1 cellular context compared by ENCODE assay signal in the genomic region with DNA sequence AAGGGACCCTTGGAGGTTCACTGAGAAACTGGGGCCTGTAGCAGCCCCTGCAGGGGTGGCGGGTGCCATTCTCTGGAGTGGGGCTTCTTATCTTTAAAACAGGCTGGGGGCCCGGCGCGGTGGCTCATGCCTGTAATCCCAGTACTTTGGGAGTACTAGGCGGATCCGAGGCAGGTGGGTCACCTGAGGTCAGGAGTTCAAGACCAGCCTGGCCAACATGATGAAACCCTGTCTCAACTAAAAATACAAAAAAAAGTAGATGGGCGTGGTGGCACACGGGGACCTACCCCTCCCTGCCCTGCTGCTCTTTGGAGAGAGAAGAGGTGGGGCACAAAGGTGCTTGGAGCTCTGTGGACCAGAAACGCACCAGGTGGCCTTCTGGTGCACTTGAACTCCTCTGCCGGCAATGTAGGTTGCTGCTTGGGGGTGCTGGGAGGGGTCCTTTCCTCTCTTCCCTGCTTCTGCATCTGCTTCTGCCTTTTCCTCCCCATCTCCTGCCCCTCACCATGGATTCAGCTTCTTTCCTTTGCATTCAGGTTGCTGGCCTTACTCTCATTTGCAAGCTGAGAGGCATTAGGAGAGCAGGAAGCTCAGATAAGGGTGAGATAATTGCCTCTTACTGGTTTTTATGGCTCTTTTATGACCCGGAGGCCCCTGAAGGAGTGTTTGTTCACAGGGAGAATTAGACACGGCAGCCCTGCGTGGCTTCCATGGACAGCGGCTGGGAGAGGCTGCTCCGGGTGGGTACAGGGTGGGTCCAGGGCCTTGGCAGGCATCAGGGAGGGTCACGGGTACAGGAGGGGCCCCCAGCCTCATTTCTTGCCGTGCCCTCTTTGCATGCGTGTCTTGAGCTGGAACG.
TF ChIP-seq lines count a peak whose summit lies in the region.

No MANE protein-coding gene starts in this region.

TF ChIP-seq in HEK293, 187 proteins besides CTCF, POLR2A, EP300 and RAD21 (continued from another document):
- TF ChIP-seq ZNF423 (tag by site-specific recombination; IDR thresholded peaks at IDR 0.05), result peak; percentile 73
- peak; percentile 99 for TF ChIP-seq IKZF3 (tag by site-specific recombination; IDR thresholded peaks at IDR 0.05)
- peak; percentile 81 for TF ChIP-seq ZBTB17 (tag by site-specific recombination; IDR thresholded peaks at IDR 0.05)
TF ChIP-seq in HEK293: peak in this region for 59.
